9 cellular contexts compared by ENCODE assay signal in genomic region chr11:19890308-19890707, GRCh38.
DNase-seq lines count a peak whose midpoint lies in the region; ATAC-seq, FAIRE-seq and TF ChIP-seq lines count a peak whose summit lies in the region.
"Had no signal": no experiment of that assay in that cellular context is flagged by ENCODE, and none has a peak within 500 bp of the region (broad histone marks: within the 10 kb centered on the region; RNA-seq: fewer than 3 reads in every experiment).

No MANE protein-coding gene starts in this region.

- no peaks in the 10 kb centered on the region for H3K4me1 ChIP-seq in foreskin keratinocyte

- H3K36me3 Mint-ChIP-seq in nephron progenitor cell (ENCODE audit: low read depth): peaks cover 11% of the 10 kb centered on the region

- TF ChIP-seq POLR2A in H54 (IDR thresholded peaks at IDR 0.05; ENCODE audit: low read depth, low read length): no peak

- H3K4me3 Mint-ChIP-seq in nephron progenitor cell: no peak overlapping the region

- H3K27ac Mint-ChIP-seq in nephron progenitor cell: no peak overlapping the region

- TF ChIP-seq CTCF in foreskin keratinocyte (conservative IDR thresholded peaks at IDR 0.05) (no peak), nephron progenitor cell (IDR thresholded peaks at IDR 0.05) (no peak)

- DNase-seq in H54 (ENCODE audit: insufficient read length, low spot score) (peak; percentile 64), SW 1271 (lab: John Stamatoyannopoulos, UW) (peak; percentile 17 to 65), foreskin keratinocyte (peak; percentile 10 to 57), smooth muscle cell of the brain vasculature (ENCODE audit: low read depth, low spot score) (peak; percentile 69), nephron progenitor cell (no peak), NCI-H748 (lab: John Stamatoyannopoulos, UW; ENCODE audit: unreplicated experiment) (no peak)
- DNase-seq: anterior cingulate cortex, NCI-H1694 treated with DMSO at 0.1 percent for 48 hours had no signal

- peak; percentile 91 for FAIRE-seq in H54 (lab: Jason Lieb, UNC)

- H3K9me3 Mint-ChIP-seq in nephron progenitor cell: no peaks in the 10 kb centered on the region

- peaks cover 8% of the 10 kb centered on the region for H3K27me3 Mint-ChIP-seq in nephron progenitor cell (ENCODE audit: low read depth, poor library complexity)

- peaks cover 3% of the 10 kb centered on the region for H3K27me3 ChIP-seq in foreskin keratinocyte

- H3K4me1 Mint-ChIP-seq in nephron progenitor cell: peaks cover 21% of the 10 kb centered on the region

- peak; percentile 41 for ATAC-seq in foreskin keratinocyte
- ATAC-seq in HG03520 (IDR thresholded peaks at IDR 0.05; ENCODE audit: unreplicated experiment): no peak

- H3K27ac ChIP-seq in foreskin keratinocyte: no peak overlapping the region

Comparison
In these comparisons a context has a peak if more than half of its experiments do, and no peak if none do; other contexts are left out.
1. DNase-seq: peak in H54 (single experiment), SW 1271 (2 of 2), foreskin keratinocyte (2 of 2) and smooth muscle cell of the brain vasculature (single experiment); none in nephron progenitor cell (single experiment) and NCI-H748 (single experiment).